1 cellular context compared by ENCODE assay signal in the genomic region with DNA sequence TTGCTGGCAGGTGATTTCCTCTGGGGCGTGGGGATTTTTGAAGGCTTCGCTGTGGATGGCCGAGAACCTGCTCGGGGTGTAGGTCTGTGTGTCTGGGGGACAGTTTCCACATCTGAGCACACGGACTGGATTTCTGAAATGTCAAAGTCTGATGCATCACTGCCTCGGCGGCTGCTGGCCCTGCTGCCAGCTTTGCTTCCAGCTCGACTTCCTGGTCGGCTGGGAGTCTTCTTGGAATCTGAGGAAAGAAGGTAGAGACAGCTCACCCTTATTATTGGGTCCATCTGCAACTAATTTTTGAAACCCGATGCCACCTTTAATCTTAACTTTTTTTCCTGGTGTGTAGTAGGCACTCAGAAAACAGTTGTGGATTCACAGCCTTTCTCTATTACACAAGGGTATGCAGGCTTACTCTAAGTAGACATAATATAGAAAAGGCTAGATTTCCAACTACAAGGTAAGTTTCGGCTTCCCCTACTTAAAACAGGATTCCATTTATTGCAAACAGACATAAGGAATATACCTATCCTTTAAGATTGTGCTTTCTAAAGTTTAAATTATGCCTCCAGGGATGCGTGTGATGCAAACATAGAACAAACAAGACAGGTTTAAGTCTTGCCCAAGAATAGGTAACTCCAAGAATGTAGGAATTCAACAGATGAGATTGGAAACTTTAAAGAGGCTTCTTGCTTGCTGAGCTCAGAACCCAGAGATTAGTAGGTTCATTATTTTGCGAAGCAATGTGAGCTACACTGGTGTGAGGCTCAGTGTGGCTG.
TF ChIP-seq lines count a peak whose summit lies in the region.

No MANE protein-coding gene starts in this region.

TF ChIP-seq in SK-N-SH treated with all-trans-retinoic acid at 6 μM for 48 hours, 23 proteins besides CTCF, POLR2A, EP300 and RAD21 (continued from another document):
- TF ChIP-seq, protein P1, sequence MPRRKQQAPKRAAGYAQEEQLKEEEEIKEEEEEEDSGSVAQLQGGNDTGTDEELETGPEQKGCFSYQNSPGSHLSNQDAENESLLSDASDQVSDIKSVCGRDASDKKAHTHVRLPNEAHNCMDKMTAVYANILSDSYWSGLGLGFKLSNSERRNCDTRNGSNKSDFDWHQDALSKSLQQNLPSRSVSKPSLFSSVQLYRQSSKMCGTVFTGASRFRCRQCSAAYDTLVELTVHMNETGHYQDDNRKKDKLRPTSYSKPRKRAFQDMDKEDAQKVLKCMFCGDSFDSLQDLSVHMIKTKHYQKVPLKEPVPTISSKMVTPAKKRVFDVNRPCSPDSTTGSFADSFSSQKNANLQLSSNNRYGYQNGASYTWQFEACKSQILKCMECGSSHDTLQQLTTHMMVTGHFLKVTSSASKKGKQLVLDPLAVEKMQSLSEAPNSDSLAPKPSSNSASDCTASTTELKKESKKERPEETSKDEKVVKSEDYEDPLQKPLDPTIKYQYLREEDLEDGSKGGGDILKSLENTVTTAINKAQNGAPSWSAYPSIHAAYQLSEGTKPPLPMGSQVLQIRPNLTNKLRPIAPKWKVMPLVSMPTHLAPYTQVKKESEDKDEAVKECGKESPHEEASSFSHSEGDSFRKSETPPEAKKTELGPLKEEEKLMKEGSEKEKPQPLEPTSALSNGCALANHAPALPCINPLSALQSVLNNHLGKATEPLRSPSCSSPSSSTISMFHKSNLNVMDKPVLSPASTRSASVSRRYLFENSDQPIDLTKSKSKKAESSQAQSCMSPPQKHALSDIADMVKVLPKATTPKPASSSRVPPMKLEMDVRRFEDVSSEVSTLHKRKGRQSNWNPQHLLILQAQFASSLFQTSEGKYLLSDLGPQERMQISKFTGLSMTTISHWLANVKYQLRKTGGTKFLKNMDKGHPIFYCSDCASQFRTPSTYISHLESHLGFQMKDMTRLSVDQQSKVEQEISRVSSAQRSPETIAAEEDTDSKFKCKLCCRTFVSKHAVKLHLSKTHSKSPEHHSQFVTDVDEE (CRISPR knock-in tag; IDR thresholded peaks at IDR 0.05): no peak
- no peak for TF ChIP-seq OSR1 (CRISPR knock-in tag; IDR thresholded peaks at IDR 0.05)
- TF ChIP-seq ZFP30 (CRISPR knock-in tag; IDR thresholded peaks at IDR 0.05): no peak
- TF ChIP-seq ARNTL (CRISPR knock-in tag; IDR thresholded peaks at IDR 0.05; ENCODE audit: borderline replicate concordance, low read depth): no peak
